ENCODE assay signal across 27 cellular contexts in the genomic region with DNA sequence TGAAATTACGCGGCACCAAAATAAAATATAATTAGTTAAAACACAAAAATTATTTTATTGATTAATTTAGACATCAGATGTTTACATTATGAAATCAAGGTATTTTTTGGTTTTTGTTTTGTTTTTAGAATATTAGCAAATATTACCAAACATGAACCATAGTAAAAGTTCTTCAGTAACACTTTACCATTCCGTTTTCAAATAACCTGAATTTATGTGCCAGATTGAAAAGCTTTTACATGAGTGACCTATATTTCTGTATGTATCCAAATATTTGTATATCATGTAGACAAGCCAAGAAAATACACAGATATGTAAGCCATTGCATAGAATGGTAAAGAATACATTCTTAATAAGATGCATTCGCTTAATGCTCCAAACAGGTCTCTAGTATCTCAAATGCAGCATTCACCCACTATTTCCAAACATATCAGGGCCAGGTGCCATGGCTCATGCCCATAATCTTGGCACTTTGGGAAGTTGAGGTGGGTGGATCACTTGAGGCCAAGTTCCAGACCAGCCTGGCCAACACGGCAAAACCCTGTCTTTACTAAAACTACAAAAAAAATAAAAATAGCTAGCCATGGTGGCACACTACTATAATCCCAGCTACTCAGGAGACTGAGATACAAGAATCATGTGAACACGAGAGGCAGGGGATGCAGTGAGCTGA.
DNase-seq lines count a peak whose midpoint lies in the region; ATAC-seq, FAIRE-seq and TF ChIP-seq lines count a peak whose summit lies in the region.
"Had no signal": no experiment of that assay in that cellular context is flagged by ENCODE, and none has a peak within 500 bp of the region (broad histone marks: within the 10 kb centered on the region; RNA-seq: fewer than 3 reads in every experiment).

No MANE protein-coding gene starts in this region.

- no peaks in the 10 kb centered on the region for H3K9me3 Mint-ChIP-seq in CD8-positive, alpha-beta T cell
- H3K9me3 Mint-ChIP-seq in stimulated activated memory B cell treated with anti-CD40 and anti-IgM and Interleukin-4, amounts not matched to agents 10 μg/mL and 1 μg/mL and 100 μg/mL, for 72 hours: no peaks in the 10 kb centered on the region
- H3K9me3 Mint-ChIP-seq: CD8-positive, alpha-beta memory T cell; GM23338; H9 had no signal

- ATAC-seq in CD8-positive, alpha-beta T cell: no peak
- no peak for ATAC-seq in GM19395 (IDR thresholded peaks at IDR 0.05; ENCODE audit: unreplicated experiment)
- ATAC-seq in stimulated activated memory B cell treated with anti-CD40 and anti-IgM and Interleukin-4, amounts not matched to agents 10 μg/mL and 1 μg/mL and 100 μg/mL, for 72 hours: no peak
- ATAC-seq: Right ventricle myocardium inferior, SK-N-SH treated with all-trans-retinoic acid at 6 μM for 48 hours had no signal

- intact Hi-C loops in CD8-positive, alpha-beta T cell (cut with DNase I, micrococcal nuclease): no loop called here

- 88% methylated on average over 6 of the region's 6 CpGs for WGBS in suprapubic skin

- H3K4me3 ChIP-seq in ACC112 (ENCODE audit: low read depth, low read length) (0 out of 2 replicates have a peak overlapping the region, but pooled peaks have one; percentile 47), suprapubic skin (peak overlapping the region; percentile 31)
- no peak overlapping the region for H3K4me3 ChIP-seq in CD8-positive, alpha-beta T cell (ENCODE audit: low read depth, low read length)
- H3K4me3 ChIP-seq: GM23338, PC-9, SJCRH30 had no signal

- FAIRE-seq in islet of Langerhans (lab: Jason Lieb, UNC): peak; percentile 76
- FAIRE-seq: GM12891 had no signal

- POLR2A ChIA-PET in CD8-positive, alpha-beta T cell (lab: Charles Lee): no interaction called here

- H3K36me3 Mint-ChIP-seq in CD8-positive, alpha-beta T cell: no peaks in the 10 kb centered on the region
- H3K36me3 Mint-ChIP-seq in stimulated activated memory B cell treated with anti-CD40 and anti-IgM and Interleukin-4, amounts not matched to agents 10 μg/mL and 1 μg/mL and 100 μg/mL, for 72 hours: no peaks in the 10 kb centered on the region
- H3K36me3 Mint-ChIP-seq: CD8-positive, alpha-beta memory T cell had no signal

- no peak for TF ChIP-seq EP300 in suprapubic skin (IDR thresholded peaks at IDR 0.05)

- H3K79me2 ChIP-seq in ACC112 (ENCODE audit: control insufficient read depth, insufficient read depth, low read length, unreplicated experiment): no peaks in the 10 kb centered on the region

- H3K27me3 Mint-ChIP-seq in CD8-positive, alpha-beta T cell (ENCODE audit: low read depth): peaks cover 10% of the 10 kb centered on the region
- peaks cover 37% of the 10 kb centered on the region for H3K27me3 Mint-ChIP-seq in stimulated activated memory B cell treated with anti-CD40 and anti-IgM and Interleukin-4, amounts not matched to agents 10 μg/mL and 1 μg/mL and 100 μg/mL, for 72 hours

- peaks cover 26% of the 10 kb centered on the region for H3K27me3 ChIP-seq in ACC112 (ENCODE audit: insufficient read depth, low read length)
- no peaks in the 10 kb centered on the region for H3K27me3 ChIP-seq in CD8-positive, alpha-beta T cell (ENCODE audit: insufficient read depth, low read length)
- H3K27me3 ChIP-seq in suprapubic skin: peaks cover 20% of the 10 kb centered on the region
- H3K27me3 ChIP-seq: SJCRH30 had no signal

- CTCF ChIA-PET in CD8-positive, alpha-beta T cell (lab: Charles Lee): interaction anchor here (0.9 kb wide), 1 partner anchor 66 kb away, joined by 3 read pairs; no protein-coding TSS in a partner anchor

- H3K27ac ChIP-seq in ACC112 (ENCODE audit: low read depth, low read length): no peak overlapping the region
- H3K27ac ChIP-seq in CD8-positive, alpha-beta T cell (ENCODE audit: low read depth, low read length): no peak overlapping the region
- no peak overlapping the region for H3K27ac ChIP-seq in suprapubic skin
- H3K27ac ChIP-seq: C4-2B, KMS-11, PC-9, SJCRH30 had no signal

- no peaks in the 10 kb centered on the region for H3K36me3 ChIP-seq in ACC112 (ENCODE audit: insufficient read depth, low read length)
- no peaks in the 10 kb centered on the region for H3K36me3 ChIP-seq in CD8-positive, alpha-beta T cell (ENCODE audit: insufficient read depth, low read length)
- H3K36me3 ChIP-seq in suprapubic skin: no peaks in the 10 kb centered on the region
- H3K36me3 ChIP-seq: SJCRH30 had no signal

- no peak overlapping the region for H3K27ac Mint-ChIP-seq in CD8-positive, alpha-beta T cell
- H3K27ac Mint-ChIP-seq in stimulated activated memory B cell treated with anti-CD40 and anti-IgM and Interleukin-4, amounts not matched to agents 10 μg/mL and 1 μg/mL and 100 μg/mL, for 72 hours: no peak overlapping the region
- H3K27ac Mint-ChIP-seq: B cell; CD8-positive, alpha-beta memory T cell; GM23338; H9 had no signal

- H2AFZ ChIP-seq in ACC112 (ENCODE audit: low read length, unreplicated experiment): no peak overlapping the region
- H2AFZ ChIP-seq: GM23338, PC-9 had no signal

- H3K9me3 ChIP-seq in CD8-positive, alpha-beta T cell (ENCODE audit: low read length): no peaks in the 10 kb centered on the region
- no peaks in the 10 kb centered on the region for H3K9me3 ChIP-seq in suprapubic skin
- H3K9me3 ChIP-seq: SJCRH30 had no signal

- DNase-seq in CD8-positive, alpha-beta T cell: no peak
- DNase-seq in suprapubic skin (ENCODE audit: low spot score in 2 of 2): no peak
- DNase-seq in stimulated activated CD4-positive, alpha-beta T cell treated with anti-CD3 and anti-CD28 coated beads, Interleukin-12 subunit alpha, Interleukin-12 subunit beta, amount 100 ng/mL, for 4 hours: no peak
- DNase-seq: DMS 273 treated with DMSO at 0.1 percent for 48 hours, DMS79, EL, GDM1, H9, IMR-90, MM.1S, NCI-H1694, NCI-H2029 treated with DMSO at 0.1 percent for 48 hours, NCI-H526 treated with DMSO at 0.1 percent for 48 hours, PC-9, SJCRH30 had no signal

- TF ChIP-seq POLR2A in suprapubic skin (IDR thresholded peaks at IDR 0.05): no peak

- H3K4me1 Mint-ChIP-seq in CD8-positive, alpha-beta T cell (ENCODE audit: low read depth): no peaks in the 10 kb centered on the region
- H3K4me1 Mint-ChIP-seq in stimulated activated memory B cell treated with anti-CD40 and anti-IgM and Interleukin-4, amounts not matched to agents 10 μg/mL and 1 μg/mL and 100 μg/mL, for 72 hours: no peaks in the 10 kb centered on the region
- H3K4me1 Mint-ChIP-seq: B cell; CD8-positive, alpha-beta memory T cell; GM23338; H9 had no signal

- no peak for TF ChIP-seq CTCF in CD8-positive, alpha-beta T cell (IDR thresholded peaks at IDR 0.05)
- no peak for TF ChIP-seq CTCF in suprapubic skin (IDR thresholded peaks at IDR 0.05)

- peak overlapping the region; percentile 39 for H3K4me3 Mint-ChIP-seq in CD8-positive, alpha-beta T cell
- no peak overlapping the region for H3K4me3 Mint-ChIP-seq in stimulated activated memory B cell treated with anti-CD40 and anti-IgM and Interleukin-4, amounts not matched to agents 10 μg/mL and 1 μg/mL and 100 μg/mL, for 72 hours
- H3K4me3 Mint-ChIP-seq: B cell, GM23338, H9 had no signal

- H3K4me1 ChIP-seq in ACC112 (ENCODE audit: control insufficient read depth, insufficient read depth, low read length, unreplicated experiment) (no peaks in the 10 kb centered on the region), suprapubic skin (peaks cover 4% of the 10 kb centered on the region)
- no peaks in the 10 kb centered on the region for H3K4me1 ChIP-seq in CD8-positive, alpha-beta T cell (ENCODE audit: insufficient read depth, low read length)
- H3K4me1 ChIP-seq: SJCRH30 had no signal
